ENCODE assay signal across 8 cellular contexts in the genomic region with DNA sequence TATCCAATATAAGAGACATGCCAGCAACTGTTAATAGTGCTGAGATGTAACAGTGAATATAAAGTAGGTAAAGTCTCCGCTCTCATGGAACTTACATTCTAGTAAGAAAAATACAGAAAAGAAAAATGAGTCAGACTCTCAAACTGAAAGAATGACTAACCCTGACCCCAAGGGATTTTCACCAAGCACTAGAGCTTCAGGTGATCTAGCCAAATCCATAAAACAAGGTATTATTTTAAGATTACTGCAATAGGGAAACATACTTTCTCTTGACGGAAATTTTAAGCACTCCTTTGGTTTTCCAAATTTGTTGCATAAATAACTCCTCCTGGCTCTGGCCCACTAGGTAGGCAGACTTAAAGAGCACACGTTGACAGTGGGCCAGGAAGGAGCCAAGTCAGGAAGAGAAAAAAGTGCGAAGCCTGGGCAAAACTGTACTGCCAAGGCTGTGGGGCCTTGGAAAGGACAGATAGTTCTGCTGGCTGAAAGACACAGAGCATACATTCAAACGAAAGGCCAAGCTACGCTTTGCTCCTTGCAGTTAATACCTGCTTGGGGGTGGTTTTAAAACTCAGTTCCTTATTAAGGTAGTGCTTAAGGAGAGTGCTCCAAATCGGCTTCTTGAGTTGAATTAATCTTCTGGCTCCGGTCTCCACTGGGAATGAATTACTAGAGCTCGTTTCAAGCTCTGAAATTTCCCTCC. TPM values are rescaled to one million over a fixed set of nuclear protein-coding genes. Genes with fewer than 3 reads are reported as not detected.
DNase-seq lines count a peak whose midpoint lies in the region; ATAC-seq, FAIRE-seq and TF ChIP-seq lines count a peak whose summit lies in the region.

No MANE protein-coding gene starts in this region.

- peaks cover 21% of the 10 kb centered on the region for H3K4me1 Mint-ChIP-seq in CD14-positive monocyte
- peaks cover 40% of the 10 kb centered on the region for H3K4me1 Mint-ChIP-seq in activated naive CD8-positive, alpha-beta T cell (ENCODE audit: low read depth)

- H3K9me3 ChIP-seq in kidney (ENCODE audit: control insufficient read depth in 1 of 2, low read length in 2 of 2): no peaks in the 10 kb centered on the region

- H3K27ac Mint-ChIP-seq in CD14-positive monocyte: no peak overlapping the region
- H3K27ac Mint-ChIP-seq in activated naive CD8-positive, alpha-beta T cell: peak overlapping the region; percentile 98

- peak overlapping the region; percentile 68 to 87 for H3K4me3 Mint-ChIP-seq in CD14-positive monocyte
- peak overlapping the region; percentile 97 for H3K4me3 Mint-ChIP-seq in activated naive CD8-positive, alpha-beta T cell

- peaks cover 8 to 30% of the 10 kb centered on the region in 2 donors for H3K4me1 ChIP-seq in kidney (ENCODE audit: control insufficient read depth in 1 of 2, insufficient read depth in 1 of 2, low read depth in 1 of 2, low read length in 2 of 2)

- intact Hi-C loops in CD14-positive monocyte (cut with micrococcal nuclease): no loop called here
- intact Hi-C loops in kidney (cut with DNase I): no loop called here

- FAIRE-seq in kidney (lab: Jason Lieb, UNC): no peak

- peak; percentile 34 for ATAC-seq in GM19043 (IDR thresholded peaks at IDR 0.05; ENCODE audit: low read depth, unreplicated experiment)
- peak; percentile 39 for ATAC-seq in HG03460 (IDR thresholded peaks at IDR 0.05; ENCODE audit: unreplicated experiment)
- no peak for ATAC-seq in GM19328 (IDR thresholded peaks at IDR 0.05; ENCODE audit: unreplicated experiment)

- no peaks in the 10 kb centered on the region for H3K9me3 Mint-ChIP-seq in CD14-positive monocyte
- no peaks in the 10 kb centered on the region for H3K9me3 Mint-ChIP-seq in activated naive CD8-positive, alpha-beta T cell (ENCODE audit: low read depth)

- no peaks in the 10 kb centered on the region for H3K36me3 ChIP-seq in kidney (ENCODE audit: control insufficient read depth in 1 of 2, insufficient read depth in 2 of 2, low read length in 2 of 2)

- peaks cover 0 to 3% of the 10 kb centered on the region in 2 donors for H3K36me3 Mint-ChIP-seq in CD14-positive monocyte
- H3K36me3 Mint-ChIP-seq in activated naive CD8-positive, alpha-beta T cell: peaks cover 5% of the 10 kb centered on the region

- DNase-seq in CD14-positive monocyte (ENCODE audit: low spot score): no peak
- no peak for DNase-seq in kidney
- no peak for DNase-seq in substantia nigra (lab: John Stamatoyannopoulos, UW)
- DNase-seq in NCI-H2196 (lab: John Stamatoyannopoulos, UW; ENCODE audit: unreplicated experiment): no peak

- peak overlapping the region; percentile 22 to 64 for H3K9ac ChIP-seq in kidney (ENCODE audit: low read length in 2 of 2)

- TF ChIP-seq CTCF in CD14-positive monocyte (IDR thresholded peaks at IDR 0.05): no peak
- no peak for TF ChIP-seq CTCF in kidney (IDR thresholded peaks at IDR 0.05; ENCODE audit: borderline replicate concordance, extremely low read depth, insufficient read depth)

- peaks cover 0 to 3% (median 0%) of the 10 kb centered on the region in 3 donors for H3K27me3 Mint-ChIP-seq in CD14-positive monocyte (ENCODE audit: low read depth in 3 of 3)
- no peaks in the 10 kb centered on the region for H3K27me3 Mint-ChIP-seq in activated naive CD8-positive, alpha-beta T cell

- H3K4me3 ChIP-seq in kidney (ENCODE audit: low read length in 2 of 2): peak overlapping the region; percentile 71 to 86

- H3K27ac ChIP-seq in kidney (ENCODE audit: low read depth in 2 of 2, low read length in 2 of 2): peak overlapping the region; percentile 81 to 84
- H3K27ac ChIP-seq in substantia nigra (ENCODE audit: low read depth, low read length, poor library complexity, severe bottlenecking): peak overlapping the region; percentile 75

RNA-seq across cellular contexts. Expression of a gene that starts 1.4 kb away (rescaled TPM):
- polyA plus RNA-seq in CD14-positive monocyte: 10 to 100 TPM; 30.1 to 35.8 TPM
- 81.4 TPM for total RNA-seq in kidney
- 160 TPM for polyA plus RNA-seq in kidney (ENCODE audit: insufficient read depth, low read depth, low replicate concordance)

RNA-seq across cellular contexts. Expression of a gene that starts 48.1 kb away (rescaled TPM):
- polyA plus RNA-seq in CD14-positive monocyte (1 to 10 TPM; 5.1 to 7.4 TPM), kidney (ENCODE audit: insufficient read depth, low read depth, low replicate concordance) (8.2 TPM)
- total RNA-seq in kidney: 22.7 TPM
